Comparison of ENCODE assay signal across 2 cellular contexts in the genomic region with DNA sequence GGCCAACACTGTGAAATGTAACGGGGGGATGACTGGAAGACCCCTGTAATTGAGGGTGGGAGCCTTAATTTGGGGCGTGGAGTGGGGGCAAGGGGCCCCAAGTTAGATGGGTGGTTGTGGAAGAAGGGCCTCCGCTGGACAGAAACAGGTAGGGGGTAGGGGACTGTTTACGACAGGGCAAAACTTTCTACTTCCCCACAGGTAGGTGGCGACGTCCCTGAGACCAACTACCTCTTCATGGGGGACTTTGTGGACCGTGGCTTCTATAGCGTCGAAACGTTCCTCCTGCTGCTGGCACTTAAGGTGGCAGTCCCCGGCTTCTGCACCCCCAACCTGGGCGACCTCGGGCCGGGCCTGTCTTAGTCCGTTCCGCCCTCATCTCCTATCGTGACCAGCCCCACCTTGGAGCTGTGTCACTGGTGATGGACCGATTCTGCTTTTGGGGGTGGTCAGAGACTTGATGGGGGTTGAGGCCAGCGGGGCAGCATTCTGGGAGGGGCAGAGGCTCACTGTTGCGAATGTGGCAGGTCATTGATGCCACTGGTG.
TF ChIP-seq lines count a peak whose summit lies in the region.

No MANE protein-coding gene starts in this region.

TF ChIP-seq in SK-N-SH, 30 proteins besides CTCF, POLR2A, EP300 and RAD21 (continued from another document):
- TF ChIP-seq, protein P1, sequence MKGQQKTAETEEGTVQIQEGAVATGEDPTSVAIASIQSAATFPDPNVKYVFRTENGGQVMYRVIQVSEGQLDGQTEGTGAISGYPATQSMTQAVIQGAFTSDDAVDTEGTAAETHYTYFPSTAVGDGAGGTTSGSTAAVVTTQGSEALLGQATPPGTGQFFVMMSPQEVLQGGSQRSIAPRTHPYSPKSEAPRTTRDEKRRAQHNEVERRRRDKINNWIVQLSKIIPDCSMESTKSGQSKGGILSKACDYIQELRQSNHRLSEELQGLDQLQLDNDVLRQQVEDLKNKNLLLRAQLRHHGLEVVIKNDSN (IDR thresholded peaks at IDR 0.05; ENCODE audit: borderline replicate concordance, low read depth) = no peak
- TF ChIP-seq, protein P2, sequence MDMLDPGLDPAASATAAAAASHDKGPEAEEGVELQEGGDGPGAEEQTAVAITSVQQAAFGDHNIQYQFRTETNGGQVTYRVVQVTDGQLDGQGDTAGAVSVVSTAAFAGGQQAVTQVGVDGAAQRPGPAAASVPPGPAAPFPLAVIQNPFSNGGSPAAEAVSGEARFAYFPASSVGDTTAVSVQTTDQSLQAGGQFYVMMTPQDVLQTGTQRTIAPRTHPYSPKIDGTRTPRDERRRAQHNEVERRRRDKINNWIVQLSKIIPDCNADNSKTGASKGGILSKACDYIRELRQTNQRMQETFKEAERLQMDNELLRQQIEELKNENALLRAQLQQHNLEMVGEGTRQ (IDR thresholded peaks at IDR 0.05; ENCODE audit: borderline replicate concordance, low read depth, low read length) = no peak
- no peak for TF ChIP-seq RCOR1 (IDR thresholded peaks at IDR 0.05; ENCODE audit: low read length)
- TF ChIP-seq RXRA (IDR thresholded peaks at IDR 0.05; ENCODE audit: borderline replicate concordance, low read depth) = no peak

TF ChIP-seq in SK-N-SH treated with all-trans-retinoic acid at 6 μM for 48 hours, 23 proteins besides CTCF, POLR2A, EP300 and RAD21 (continued from another document):
- TF ChIP-seq, protein P3, sequence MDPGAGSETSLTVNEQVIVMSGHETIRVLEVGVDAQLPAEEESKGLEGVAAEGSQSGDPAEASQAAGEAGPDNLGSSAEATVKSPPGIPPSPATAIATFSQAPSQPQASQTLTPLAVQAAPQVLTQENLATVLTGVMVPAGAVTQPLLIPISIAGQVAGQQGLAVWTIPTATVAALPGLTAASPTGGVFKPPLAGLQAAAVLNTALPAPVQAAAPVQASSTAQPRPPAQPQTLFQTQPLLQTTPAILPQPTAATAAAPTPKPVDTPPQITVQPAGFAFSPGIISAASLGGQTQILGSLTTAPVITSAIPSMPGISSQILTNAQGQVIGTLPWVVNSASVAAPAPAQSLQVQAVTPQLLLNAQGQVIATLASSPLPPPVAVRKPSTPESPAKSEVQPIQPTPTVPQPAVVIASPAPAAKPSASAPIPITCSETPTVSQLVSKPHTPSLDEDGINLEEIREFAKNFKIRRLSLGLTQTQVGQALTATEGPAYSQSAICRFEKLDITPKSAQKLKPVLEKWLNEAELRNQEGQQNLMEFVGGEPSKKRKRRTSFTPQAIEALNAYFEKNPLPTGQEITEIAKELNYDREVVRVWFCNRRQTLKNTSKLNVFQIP (CRISPR knock-in tag; IDR thresholded peaks at IDR 0.05; ENCODE audit: borderline replicate concordance, low read depth) = no peak
- TF ChIP-seq, protein P4, sequence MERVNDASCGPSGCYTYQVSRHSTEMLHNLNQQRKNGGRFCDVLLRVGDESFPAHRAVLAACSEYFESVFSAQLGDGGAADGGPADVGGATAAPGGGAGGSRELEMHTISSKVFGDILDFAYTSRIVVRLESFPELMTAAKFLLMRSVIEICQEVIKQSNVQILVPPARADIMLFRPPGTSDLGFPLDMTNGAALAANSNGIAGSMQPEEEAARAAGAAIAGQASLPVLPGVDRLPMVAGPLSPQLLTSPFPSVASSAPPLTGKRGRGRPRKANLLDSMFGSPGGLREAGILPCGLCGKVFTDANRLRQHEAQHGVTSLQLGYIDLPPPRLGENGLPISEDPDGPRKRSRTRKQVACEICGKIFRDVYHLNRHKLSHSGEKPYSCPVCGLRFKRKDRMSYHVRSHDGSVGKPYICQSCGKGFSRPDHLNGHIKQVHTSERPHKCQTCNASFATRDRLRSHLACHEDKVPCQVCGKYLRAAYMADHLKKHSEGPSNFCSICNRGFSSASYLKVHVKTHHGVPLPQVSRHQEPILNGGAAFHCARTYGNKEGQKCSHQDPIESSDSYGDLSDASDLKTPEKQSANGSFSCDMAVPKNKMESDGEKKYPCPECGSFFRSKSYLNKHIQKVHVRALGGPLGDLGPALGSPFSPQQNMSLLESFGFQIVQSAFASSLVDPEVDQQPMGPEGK (CRISPR knock-in tag; IDR thresholded peaks at IDR 0.05; ENCODE audit: borderline replicate concordance) = no peak
- TF ChIP-seq, protein P5, sequence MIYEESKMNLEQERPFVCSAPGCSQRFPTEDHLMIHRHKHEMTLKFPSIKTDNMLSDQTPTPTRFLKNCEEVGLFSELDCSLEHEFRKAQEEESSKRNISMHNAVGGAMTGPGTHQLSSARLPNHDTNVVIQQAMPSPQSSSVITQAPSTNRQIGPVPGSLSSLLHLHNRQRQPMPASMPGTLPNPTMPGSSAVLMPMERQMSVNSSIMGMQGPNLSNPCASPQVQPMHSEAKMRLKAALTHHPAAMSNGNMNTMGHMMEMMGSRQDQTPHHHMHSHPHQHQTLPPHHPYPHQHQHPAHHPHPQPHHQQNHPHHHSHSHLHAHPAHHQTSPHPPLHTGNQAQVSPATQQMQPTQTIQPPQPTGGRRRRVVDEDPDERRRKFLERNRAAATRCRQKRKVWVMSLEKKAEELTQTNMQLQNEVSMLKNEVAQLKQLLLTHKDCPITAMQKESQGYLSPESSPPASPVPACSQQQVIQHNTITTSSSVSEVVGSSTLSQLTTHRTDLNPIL (CRISPR knock-in tag; IDR thresholded peaks at IDR 0.05; ENCODE audit: low read depth) = no peak
- no peak for TF ChIP-seq PPARA (CRISPR knock-in tag; IDR thresholded peaks at IDR 0.05; ENCODE audit: borderline replicate concordance)
- no peak for TF ChIP-seq ESRRG (CRISPR knock-in tag; IDR thresholded peaks at IDR 0.05)
- no peak for TF ChIP-seq ZC3H10 (CRISPR knock-in tag; IDR thresholded peaks at IDR 0.05)
- no peak for TF ChIP-seq ARNTL (CRISPR knock-in tag; IDR thresholded peaks at IDR 0.05; ENCODE audit: borderline replicate concordance, low read depth)
